Comparison of ENCODE assay signal across 28 cellular contexts in genomic region chr2:145416640-145417039, GRCh38.
"Had no signal": no experiment of that assay in that cellular context is flagged by ENCODE, and none has a peak within 500 bp of the region (broad histone marks: within the 10 kb centered on the region; RNA-seq: fewer than 3 reads in every experiment).

No MANE protein-coding gene starts in this region.

- H3K4me1 Mint-ChIP-seq: activated T-helper 17 cell treated with anti-CD3 and anti-CD28 coated beads, Interleukin-2, amount 50 U/mL, for 72 hours had no signal

- H3K27me3 ChIP-seq: adrenal gland, breast epithelium, colonic mucosa had no signal

- H3K36me3 Mint-ChIP-seq: activated CD4-positive, alpha-beta memory T cell treated with anti-CD3 and anti-CD28 coated beads for 36 hours had no signal

- ATAC-seq: activated T-helper 17 cell treated with anti-CD3 and anti-CD28 coated beads, Interleukin-2, amount 50 U/mL, for 72 hours had no signal

- H3K4me3 ChIP-seq: adrenal gland, breast epithelium, colonic mucosa had no signal

- DNase-seq: activated CD4-positive, alpha-beta memory T cell treated with anti-CD3 and anti-CD28 coated beads for 36 hours; activated CD4-positive, alpha-beta T cell treated with anti-CD3 and anti-CD28 coated beads, Interleukin-2, amount 10 ng/mL, durations not matched to agents 7 days and 5 days; activated CD4-positive, CD25-positive, alpha-beta regulatory T cell; activated CD8-positive, alpha-beta memory T cell treated with anti-CD3 and anti-CD28 coated beads for 24 hours; activated gamma-delta T cell; activated naive CD4-positive, alpha-beta T cell treated with anti-CD3 and anti-CD28 coated beads, Interleukin-2, amount 50 U/mL, for 16 hours; activated naive CD8-positive, alpha-beta T cell treated with anti-CD3 and anti-CD28 coated beads, Interleukin-2, amount 10 ng/mL, durations not matched to agents 7 days and 5 days; activated T-cell treated with anti-CD3 and anti-CD28 coated beads, Interleukin-2, amount 50 U/mL, for 48 hours; adrenal gland; anterior cingulate cortex; caudate nucleus; colonic mucosa; NCI-H1092 treated with DMSO at 0.1 percent for 48 hours; NCI-H1417 treated with DMSO at 0.1 percent for 48 hours; NCI-H1694; NCI-H2029; NCI-H2107; NCI-H2171 treated with DMSO at 0.1 percent for 48 hours; NCI-H345; NCI-H510A; NCI-H526 treated with DMSO at 0.1 percent for 48 hours; NCI-H82; SIG-M5; T1000 had no signal

- H3K4me1 ChIP-seq: adrenal gland, breast epithelium, colonic mucosa had no signal

- H3K27ac ChIP-seq: adrenal gland, breast epithelium, colonic mucosa, VCaP had no signal

- H3K27ac Mint-ChIP-seq: activated CD4-positive, alpha-beta memory T cell treated with anti-CD3 and anti-CD28 coated beads for 36 hours; activated CD4-positive, alpha-beta T cell treated with anti-CD3 and anti-CD28 coated beads, Interleukin-2, amount 10 ng/mL, durations not matched to agents 7 days and 5 days; activated naive CD8-positive, alpha-beta T cell treated with anti-CD3 and anti-CD28 coated beads, Interleukin-2, amount 10 ng/mL, durations not matched to agents 7 days and 5 days; activated T-helper 17 cell treated with anti-CD3 and anti-CD28 coated beads, Interleukin-2, amount 50 U/mL, for 72 hours had no signal

- H3K9me3 ChIP-seq: adrenal gland, colonic mucosa had no signal

- H3K4me3 Mint-ChIP-seq: activated CD4-positive, alpha-beta memory T cell treated with anti-CD3 and anti-CD28 coated beads for 36 hours; activated CD4-positive, alpha-beta T cell treated with anti-CD3 and anti-CD28 coated beads, Interleukin-2, amount 10 ng/mL, durations not matched to agents 7 days and 5 days; activated naive CD8-positive, alpha-beta T cell treated with anti-CD3 and anti-CD28 coated beads, Interleukin-2, amount 10 ng/mL, durations not matched to agents 7 days and 5 days; activated T-helper 17 cell treated with anti-CD3 and anti-CD28 coated beads, Interleukin-2, amount 50 U/mL, for 72 hours had no signal

- H3K36me3 ChIP-seq: adrenal gland, breast epithelium, colonic mucosa had no signal

- FAIRE-seq: RCC 7860 had no signal

- H3K27me3 Mint-ChIP-seq: activated CD4-positive, alpha-beta memory T cell treated with anti-CD3 and anti-CD28 coated beads for 36 hours; activated T-helper 17 cell treated with anti-CD3 and anti-CD28 coated beads, Interleukin-2, amount 50 U/mL, for 72 hours had no signal
